8 cellular contexts compared by ENCODE assay signal in genomic region chr6:106334646-106335448, GRCh38. TPM values are rescaled to one million over a fixed set of nuclear protein-coding genes. Genes with fewer than 3 reads are reported as not detected.
A peak's percentile ranks its signal among the peaks of the same experiment; 100 is the strongest.
DNase-seq lines count a peak whose midpoint lies in the region; ATAC-seq and TF ChIP-seq lines count a peak whose summit lies in the region.

No MANE protein-coding gene starts in this region.

- peaks cover 10% of the 10 kb centered on the region; the same call in 1 of the 2 replicates for H3K27me3 Mint-ChIP-seq in HFFc6 (ENCODE audit: insufficient read depth)
- H3K27me3 Mint-ChIP-seq in natural killer cell (ENCODE audit: low read depth in 2 of 2) = peaks cover 22 to 39% of the 10 kb centered on the region in 2 donors

- H3K27ac Mint-ChIP-seq in HFFc6 (no peak overlapping the region), natural killer cell (no peak overlapping the region)

- no peaks in the 10 kb centered on the region for H3K9me3 Mint-ChIP-seq in HFFc6
- H3K9me3 Mint-ChIP-seq in natural killer cell = no peaks in the 10 kb centered on the region

- no peaks in the 10 kb centered on the region for H3K36me3 Mint-ChIP-seq in HFFc6 (ENCODE audit: low read depth)
- no peaks in the 10 kb centered on the region for H3K36me3 Mint-ChIP-seq in natural killer cell

- peak; percentile 74 for ATAC-seq in esophagus mucosa
- peak; percentile 79 to 88 (median 85) for ATAC-seq in natural killer cell

- TF ChIP-seq CTCF in HFFc6 (IDR thresholded peaks at IDR 0.05) = peak; percentile 83
- peak; percentile 73 for TF ChIP-seq CTCF in natural killer cell (IDR thresholded peaks at IDR 0.05)
- TF ChIP-seq CTCF in uterus (IDR thresholded peaks at IDR 0.05) = peak; percentile 50 to 60 (median 56)

- H3K4me3 Mint-ChIP-seq in HFFc6 = no peak overlapping the region
- H3K4me3 Mint-ChIP-seq in natural killer cell = no peak overlapping the region

- no peak overlapping the region for H3K27ac ChIP-seq in uterus

- H3K4me3 ChIP-seq in uterus = no peak overlapping the region

- intact Hi-C loops in natural killer cell (cut with micrococcal nuclease) = loop anchor here (1.0 to 2.0 kb wide), 2 partner anchors 110 to 232 kb away; no protein-coding TSS in a partner anchor
- intact Hi-C loops in uterus (cut with DNase I; ENCODE audit: low total_unique reads) = loop anchor here (10.0 kb wide), 1 partner anchor 230 kb away; no protein-coding TSS in a partner anchor

- no peaks in the 10 kb centered on the region for H3K9me3 ChIP-seq in uterus

- H3K4me1 Mint-ChIP-seq in HFFc6 (ENCODE audit: low read depth) (peaks cover 9% of the 10 kb centered on the region), natural killer cell (peaks cover 7 to 8% of the 10 kb centered on the region in 2 donors)

- no peaks in the 10 kb centered on the region for H3K4me1 ChIP-seq in uterus

- DNase-seq in DMS79 treated with DMSO at 0.1 percent for 48 hours (lab: John Stamatoyannopoulos, UW) (peak; percentile 29), HFFc6 (peak; percentile 22), NCI-H774 (lab: John Stamatoyannopoulos, UW) (peak; percentile 86), natural killer cell (peak; percentile 24), uterus (peak; percentile 23 to 33), NCI-H128 (lab: John Stamatoyannopoulos, UW; ENCODE audit: unreplicated experiment) (no peak)
- peak; percentile 34 for DNase-seq in activated CD8-positive, alpha-beta memory T cell treated with anti-CD3 and anti-CD28 coated beads, Interleukin-2, amount 50 U/mL, for 4 hours

- no peaks in the 10 kb centered on the region for H3K27me3 ChIP-seq in uterus

- TF ChIP-seq POLR2A in uterus (IDR thresholded peaks at IDR 0.05) = no peak

- no peaks in the 10 kb centered on the region for H3K36me3 ChIP-seq in uterus

RNA-seq across cellular contexts. Expression of gene ATG5, which starts 9.3 kb away (rescaled TPM):
- total RNA-seq in HFFc6 (2021; fragmentation: NEBNext Ultra II Directional; extraction: Animal tissue kit (Norgen Biotek cat#: 25700)) = 10 to 100 TPM; 19.4 to 24.8 (median 21.5) TPM
- total RNA-seq in esophagus mucosa = 19.9 TPM
- total RNA-seq in natural killer cell = 10 to 100 TPM; 27.5 to 39.0 (median 35.4) TPM
- total RNA-seq in uterus = 10 to 100 TPM; 40.0 to 87.9 (median 63.3) TPM

RNA-seq across cellular contexts. Expression of gene CRYBG1, which starts 25.7 kb away (rescaled TPM):
- 10 to 100 TPM in 2 of 6 experiments, 1 to 10 TPM in 4; 8.2 to 10.9 (median 9.8) TPM for total RNA-seq in HFFc6 (2021; fragmentation: NEBNext Ultra II Directional; extraction: Animal tissue kit (Norgen Biotek cat#: 25700))
- 124 TPM for total RNA-seq in esophagus mucosa
- 10 to 100 TPM; 16.3 to 21.8 (median 17.5) TPM for total RNA-seq in natural killer cell
- 10 to 100 TPM in 2 of 4 donors, 1 to 10 TPM in 2; 3.6 to 65.3 (median 8.9) TPM for total RNA-seq in uterus
